Comparison of ENCODE assay signal across 1 cellular context in the genomic region with DNA sequence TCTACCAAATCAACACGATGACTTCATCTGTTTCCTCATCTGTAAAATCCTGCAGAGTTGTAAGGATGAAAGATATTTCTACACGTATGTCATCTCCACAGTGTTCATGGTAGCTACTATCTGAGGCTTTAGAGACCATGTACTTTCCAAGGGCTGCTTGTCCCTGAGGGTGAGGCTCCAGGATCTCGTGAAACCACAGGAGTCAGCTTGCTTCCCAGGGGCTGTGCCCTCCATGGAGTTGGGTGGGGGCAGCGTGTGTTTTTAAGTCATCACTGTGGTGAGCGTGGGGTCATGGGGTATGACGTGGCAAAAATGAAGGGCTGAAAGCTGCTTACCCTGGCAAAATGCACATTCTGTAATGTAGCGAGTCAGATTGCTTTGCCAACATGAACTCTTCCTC.
TF ChIP-seq lines count a peak whose summit lies in the region.

No MANE protein-coding gene starts in this region.

TF ChIP-seq in IMR-90, 13 proteins besides CTCF, POLR2A, EP300 and RAD21 (continued from another document):
- TF ChIP-seq MAZ (IDR thresholded peaks at IDR 0.05; ENCODE audit: borderline replicate concordance, low read depth, low read length): peak; percentile 79; the same call in 1 of the 2 replicates
- peak; percentile 93 for TF ChIP-seq MAFK (IDR thresholded peaks at IDR 0.05; ENCODE audit: low read depth, low read length)
- no peak for TF ChIP-seq SMC3 (IDR thresholded peaks at IDR 0.05; ENCODE audit: low read depth, low read length)
- TF ChIP-seq CHD1 (IDR thresholded peaks at IDR 0.05; ENCODE audit: low read depth, low read length): no peak
- no peak for TF ChIP-seq RFX5 (IDR thresholded peaks at IDR 0.05; ENCODE audit: low read depth, low read length)
TF ChIP-seq in IMR-90: peak in this region for 8.
